8 cellular contexts compared by ENCODE assay signal in the genomic region with DNA sequence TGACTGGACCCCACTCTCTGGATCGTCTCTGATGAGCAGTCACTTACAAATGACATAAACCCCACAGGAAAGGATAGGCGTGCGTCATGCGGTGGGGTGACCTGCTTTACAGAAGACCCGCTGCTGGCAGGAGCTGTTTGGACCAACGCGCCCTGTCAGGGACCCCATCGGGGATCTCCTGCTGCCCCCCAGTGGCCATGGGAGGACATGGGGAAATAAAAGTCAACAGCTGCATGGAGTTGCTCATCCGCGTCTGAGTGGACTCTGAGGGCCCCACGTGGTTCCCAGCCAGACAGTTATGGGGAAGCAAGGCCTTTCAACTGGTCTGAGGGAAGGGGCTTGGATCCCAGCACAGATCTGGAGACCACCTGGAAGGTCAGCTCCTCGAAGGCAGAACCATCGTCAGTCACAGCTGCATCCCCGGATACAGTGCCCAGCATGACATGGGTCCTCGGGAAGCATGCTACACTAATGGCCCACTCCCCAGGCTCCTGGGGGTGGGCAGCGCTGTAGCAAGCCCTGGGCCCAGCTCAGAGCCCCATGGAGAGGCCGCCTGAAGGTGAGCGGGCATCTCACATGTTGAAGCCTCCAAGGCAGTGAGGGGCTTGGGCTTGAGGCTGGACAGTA. TPM values are rescaled to one million over a fixed set of nuclear protein-coding genes. Genes with fewer than 3 reads are reported as not detected.
DNase-seq lines count a peak whose midpoint lies in the region; ATAC-seq and TF ChIP-seq lines count a peak whose summit lies in the region.

No MANE protein-coding gene starts in this region.

- TF ChIP-seq CTCF in CD8-positive, alpha-beta T cell (IDR thresholded peaks at IDR 0.05): peak; percentile 91
- TF ChIP-seq CTCF in cardiac fibroblast (IDR thresholded peaks at IDR 0.05; ENCODE audit: low read depth, low read length): peak; percentile 92

- H3K27ac Mint-ChIP-seq in CD8-positive, alpha-beta T cell: no peak overlapping the region

- CTCF ChIA-PET in CD8-positive, alpha-beta T cell (lab: Charles Lee): interaction anchor here (0.6 to 2.3 kb wide), 31 partner anchors 11 to 210 kb away, joined by 3 to 36 read pairs (median 4); a partner anchor contains a TSS
- CTCF ChIA-PET in HEK293T (lab: Yijun Ruan, JAX): interaction anchor here (0.6 to 1.7 kb wide), 8 partner anchors 10 to 217 kb away, joined by 3 to 6 read pairs (median 4); a partner anchor contains a TSS

- DNase-seq in CD8-positive, alpha-beta T cell: peak; percentile 65 to 84 (median 81)
- DNase-seq in HEK293T (ENCODE audit: extremely low spot score) (peak; percentile 91), NCI-H2227 (lab: John Stamatoyannopoulos, UW; ENCODE audit: unreplicated experiment) (peak; percentile 86), cardiac fibroblast (ENCODE audit: low read depth in 2 of 2) (peak; percentile 87 to 89), kidney tubule cell (ENCODE audit: low spot score) (peak; percentile 87)
- DNase-seq in activated CD4-positive, CD25-positive, alpha-beta regulatory T cell treated with anti-CD3 and anti-CD28 coated beads, Interleukin-2, amount 50 U/mL, for 16 hours (ENCODE audit: low read depth, low spot score): peak; percentile 66
- peak; percentile 68 to 69 for DNase-seq in stimulated activated CD4-positive, alpha-beta T cell treated with anti-CD3 and anti-CD28 coated beads, Interleukin-1b, Interleukin-23, amount 100 ng/mL, for 4 hours (ENCODE audit: low read depth in 2 of 2)

- no peaks in the 10 kb centered on the region for H3K9me3 Mint-ChIP-seq in CD8-positive, alpha-beta T cell

- peak; percentile 89 for ATAC-seq in CD8-positive, alpha-beta T cell
- ATAC-seq in HG02870 (IDR thresholded peaks at IDR 0.05; ENCODE audit: unreplicated experiment): no peak

- POLR2A ChIA-PET in CD8-positive, alpha-beta T cell (lab: Charles Lee): no interaction called here
- POLR2A ChIA-PET in HEK293T (lab: Yijun Ruan, JAX): interaction anchor here (1.3 kb wide), 1 partner anchor 99 kb away, joined by 3 read pairs; no protein-coding TSS in a partner anchor

- H3K9me3 ChIP-seq in CD8-positive, alpha-beta T cell (ENCODE audit: low read length): no peaks in the 10 kb centered on the region

- no peak overlapping the region for H3K4me3 Mint-ChIP-seq in CD8-positive, alpha-beta T cell

- H3K27me3 ChIP-seq in CD8-positive, alpha-beta T cell (ENCODE audit: insufficient read depth, low read length): no peaks in the 10 kb centered on the region

- H3K36me3 ChIP-seq in CD8-positive, alpha-beta T cell (ENCODE audit: insufficient read depth, low read length): no peaks in the 10 kb centered on the region

- H3K4me3 ChIP-seq in CD8-positive, alpha-beta T cell (ENCODE audit: low read depth, low read length): no peak overlapping the region
- H3K4me3 ChIP-seq in cardiac fibroblast (replicated peaks in 1 of 2; ENCODE audit: low read depth in 2 of 2, low read length in 2 of 2): no peak overlapping the region

- peaks cover 18% of the 10 kb centered on the region for H3K4me1 Mint-ChIP-seq in CD8-positive, alpha-beta T cell (ENCODE audit: low read depth)

- H3K27ac ChIP-seq in CD8-positive, alpha-beta T cell (ENCODE audit: low read depth, low read length): no peak overlapping the region

- intact Hi-C loops in CD8-positive, alpha-beta T cell (cut with DNase I, micrococcal nuclease): loop anchor here (1.0 kb wide), 3 partner anchors 43 to 204 kb away; no protein-coding TSS in a partner anchor

- H3K36me3 Mint-ChIP-seq in CD8-positive, alpha-beta T cell: no peaks in the 10 kb centered on the region

- H3K4me1 ChIP-seq in CD8-positive, alpha-beta T cell (ENCODE audit: insufficient read depth, low read length): peaks cover 17% of the 10 kb centered on the region

- no peaks in the 10 kb centered on the region for H3K27me3 Mint-ChIP-seq in CD8-positive, alpha-beta T cell (ENCODE audit: low read depth)

TF ChIP-seq in HEK293T, 16 proteins besides CTCF, POLR2A, EP300 and RAD21:
- TF ChIP-seq, protein P1, sequence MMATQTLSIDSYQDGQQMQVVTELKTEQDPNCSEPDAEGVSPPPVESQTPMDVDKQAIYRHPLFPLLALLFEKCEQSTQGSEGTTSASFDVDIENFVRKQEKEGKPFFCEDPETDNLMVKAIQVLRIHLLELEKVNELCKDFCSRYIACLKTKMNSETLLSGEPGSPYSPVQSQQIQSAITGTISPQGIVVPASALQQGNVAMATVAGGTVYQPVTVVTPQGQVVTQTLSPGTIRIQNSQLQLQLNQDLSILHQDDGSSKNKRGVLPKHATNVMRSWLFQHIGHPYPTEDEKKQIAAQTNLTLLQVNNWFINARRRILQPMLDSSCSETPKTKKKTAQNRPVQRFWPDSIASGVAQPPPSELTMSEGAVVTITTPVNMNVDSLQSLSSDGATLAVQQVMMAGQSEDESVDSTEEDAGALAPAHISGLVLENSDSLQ (IDR thresholded peaks at IDR 0.05): peak; percentile 44; the same call in 1 of the 2 replicates
- 0 out of 2 replicates have a peak, but pooled peaks have one; percentile 33 for TF ChIP-seq ARNT (IDR thresholded peaks at IDR 0.05)
- TF ChIP-seq SUZ12 (IDR thresholded peaks at IDR 0.05): no peak
- no peak for TF ChIP-seq FOXK2 (IDR thresholded peaks at IDR 0.05)
- no peak for TF ChIP-seq FOXM1 (IDR thresholded peaks at IDR 0.05; ENCODE audit: borderline replicate concordance)
- TF ChIP-seq L3MBTL2 (conservative IDR thresholded peaks at IDR 0.05): 0 out of 2 replicates have a peak, but pooled peaks have one; percentile 19
TF ChIP-seq in HEK293T: peak in this region for 3.

RNA-seq across cellular contexts. Expression of a gene that starts 32.1 kb away (rescaled TPM):
- not detected for total RNA-seq in CD8-positive, alpha-beta T cell

RNA-seq across cellular contexts. Expression of a gene that starts 46.4 kb away (rescaled TPM):
- not detected for total RNA-seq in CD8-positive, alpha-beta T cell
